In the genomic region with DNA sequence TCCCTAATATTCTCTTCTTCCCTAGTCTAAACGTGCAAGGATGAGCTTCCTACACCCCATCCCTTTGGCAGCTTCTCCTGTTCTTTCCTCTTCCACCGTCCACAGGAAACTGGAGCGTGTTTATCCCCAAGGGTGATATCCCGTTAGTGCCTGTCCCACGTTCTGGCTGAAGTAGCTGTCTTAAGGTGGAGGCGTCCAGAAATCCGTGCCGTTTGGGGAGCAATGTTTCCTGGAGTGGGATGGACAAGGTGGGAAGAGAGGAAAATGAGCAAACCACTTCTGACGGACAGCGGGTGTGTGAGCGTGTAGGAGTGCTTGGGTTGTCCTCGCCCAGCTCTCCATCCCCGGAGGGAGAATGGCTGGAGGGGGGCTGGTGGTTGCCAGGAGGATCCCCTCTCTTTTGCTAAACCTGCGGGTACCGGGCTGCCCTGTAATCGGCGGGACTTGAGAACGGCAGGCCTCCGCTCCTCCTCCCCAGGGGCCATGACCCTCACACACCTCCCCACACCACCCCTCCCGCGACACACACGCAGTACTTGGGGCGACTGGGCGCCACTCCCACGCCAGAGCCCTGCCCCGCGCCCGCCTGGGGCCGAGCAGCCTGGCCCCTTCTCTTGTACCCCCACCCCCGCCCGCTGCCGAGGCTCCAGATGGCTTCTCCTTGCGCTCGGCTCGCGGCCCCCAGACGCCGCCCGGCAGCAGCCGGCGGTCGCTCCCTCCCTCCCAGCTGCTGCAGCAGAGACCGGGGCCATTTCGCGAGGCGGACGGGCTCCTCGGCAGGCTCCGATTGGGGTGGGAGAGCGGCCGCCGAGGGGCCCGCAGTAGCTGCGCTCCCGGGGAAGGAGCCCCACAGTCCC, we compare ENCODE assay signal across 8 cellular contexts. TPM values are rescaled to one million over a fixed set of nuclear protein-coding genes. Genes with fewer than 3 reads are reported as not detected.
DNase-seq lines count a peak whose midpoint lies in the region; TF ChIP-seq lines count a peak whose summit lies in the region.

No MANE protein-coding gene starts in this region.

- H3K4me3 ChIP-seq in DOHH2 (ENCODE audit: low read length) (peak overlapping the region; percentile 44), HAP-1 (peak overlapping the region; percentile 47), adipocyte (ENCODE audit: low read length) (peak overlapping the region; percentile 95), spleen (peak overlapping the region; percentile 46 to 72 (median 53)), Karpas-422 (ENCODE audit: low read length) (no peak overlapping the region)

- no peaks in the 10 kb centered on the region for H3F3A ChIP-seq in DOHH2 (ENCODE audit: control insufficient read depth, insufficient read depth)

- in situ Hi-C loops in HAP-1 (cut with MboI; ENCODE audit: low sequenced_read_pairs) = loop anchor here (25.0 kb wide), 1 partner anchor 1246 kb away; a partner anchor contains a TSS

- peaks cover 2 to 8% (median 5%) of the 10 kb centered on the region in 3 donors for H3K27me3 Mint-ChIP-seq in immature natural killer cell (ENCODE audit: low read depth in 3 of 3)

- H3K4me1 Mint-ChIP-seq in immature natural killer cell = peaks cover 38 to 52% of the 10 kb centered on the region in 2 donors

- H3K36me3 ChIP-seq in DOHH2 (ENCODE audit: control insufficient read depth, low read length) = no peaks in the 10 kb centered on the region
- H3K36me3 ChIP-seq in HAP-1 (replicated peaks) = no peaks in the 10 kb centered on the region
- H3K36me3 ChIP-seq in adipocyte (ENCODE audit: control insufficient read depth, insufficient read depth, low read length, severe bottlenecking) = no peaks in the 10 kb centered on the region
- no peaks in the 10 kb centered on the region for H3K36me3 ChIP-seq in spleen
- H3K36me3 ChIP-seq in Karpas-422 (ENCODE audit: insufficient read depth, low read length) = no peaks in the 10 kb centered on the region

- no peak overlapping the region for H2AFZ ChIP-seq in Karpas-422 (ENCODE audit: low read length)

- peak overlapping the region in 4 of 6 donors; percentile 26 to 94 (median 66) for H3K27ac Mint-ChIP-seq in immature natural killer cell

- H3K79me2 ChIP-seq in DOHH2 (ENCODE audit: control insufficient read depth, low read length) = no peaks in the 10 kb centered on the region
- no peaks in the 10 kb centered on the region for H3K79me2 ChIP-seq in Karpas-422 (ENCODE audit: low read length)

- intact Hi-C loops in spleen (cut with DNase I; ENCODE audit: low total_unique reads) = loop anchor here (10.0 kb wide), 1 partner anchor 59 kb away; no protein-coding TSS in a partner anchor

- H4K20me1 ChIP-seq in DOHH2 (ENCODE audit: control insufficient read depth, insufficient read depth, low read depth, low read length) = no peaks in the 10 kb centered on the region
- no peaks in the 10 kb centered on the region for H4K20me1 ChIP-seq in Karpas-422 (ENCODE audit: insufficient read depth, low read depth, low read length)

- H3K9me3 Mint-ChIP-seq in immature natural killer cell = no peaks in the 10 kb centered on the region

- peak overlapping the region; percentile 93 to 99 (median 96) for H3K4me3 Mint-ChIP-seq in immature natural killer cell

- H3K27ac ChIP-seq in DOHH2 (ENCODE audit: low read depth, low read length) (no peak overlapping the region), spleen (peak overlapping the region; percentile 48 to 85 (median 74)), Karpas-422 (ENCODE audit: low read length) (no peak overlapping the region)

- TF ChIP-seq CTCF in DOHH2 (IDR thresholded peaks at IDR 0.05; ENCODE audit: low read depth, low read length, poor library complexity, severe bottlenecking) (no peak), spleen (IDR thresholded peaks at IDR 0.05 in 8 of 11, conservative IDR thresholded peaks at IDR 0.05 in 3 of 11) (no peak)

- H3K9me3 ChIP-seq in DOHH2 (ENCODE audit: control insufficient read depth, insufficient read depth, low read length) (no peaks in the 10 kb centered on the region; the same call in 1 of the 2 replicates), HAP-1 (no peaks in the 10 kb centered on the region), adipocyte (ENCODE audit: control insufficient read depth, low read length) (peaks cover 9% of the 10 kb centered on the region), spleen (peaks cover 3 to 20% (median 15%) of the 10 kb centered on the region in 8 donors), Karpas-422 (ENCODE audit: low read length) (no peaks in the 10 kb centered on the region)

- 11 to 18% (median 12%) methylated on average over 35 to 55 of the region's 55 CpGs for WGBS in spleen, 5 donors

- H3K4me2 ChIP-seq in DOHH2 (ENCODE audit: low read length) = peak overlapping the region; percentile 55
- no peak overlapping the region for H3K4me2 ChIP-seq in Karpas-422 (ENCODE audit: low read depth, low read length, poor library complexity, severe bottlenecking)

- peak in 1 of 2 experiments; percentile 11 for DNase-seq in HAP-1 (ENCODE audit: low spot score in 2 of 2)
- peak; percentile 57 for DNase-seq in NCI-H146 treated with DMSO at 0.1 percent for 48 hours (lab: John Stamatoyannopoulos, UW; ENCODE audit: unreplicated experiment)
- no peak for DNase-seq in adipocyte (ENCODE audit: low read depth)
- peak; percentile 41 to 56 (median 44) for DNase-seq in immature natural killer cell
- no peak for DNase-seq in spleen
- DNase-seq in Karpas-422 = no peak
- no peak for DNase-seq in putamen (ENCODE audit: low spot score)

- H3K4me1 ChIP-seq in DOHH2 (ENCODE audit: control insufficient read depth, low read length) (peaks cover 7% of the 10 kb centered on the region), HAP-1 (no peaks in the 10 kb centered on the region), adipocyte (ENCODE audit: control insufficient read depth, insufficient read depth, low read length) (peaks cover 17% of the 10 kb centered on the region), spleen (peaks cover 21 to 59% (median 40%) of the 10 kb centered on the region in 6 donors), Karpas-422 (ENCODE audit: low read length) (no peaks in the 10 kb centered on the region)

- H3K9ac ChIP-seq in adipocyte (ENCODE audit: low read length) (peak overlapping the region; percentile 91), Karpas-422 (ENCODE audit: low read length) (no peak overlapping the region)

- peaks cover 30% of the 10 kb centered on the region for H3K27me3 ChIP-seq in DOHH2 (ENCODE audit: control insufficient read depth, low read length)
- no peaks in the 10 kb centered on the region; the same call in 1 of the 2 replicates for H3K27me3 ChIP-seq in HAP-1 (ENCODE audit: low read depth)
- no peaks in the 10 kb centered on the region for H3K27me3 ChIP-seq in adipocyte (replicated peaks; ENCODE audit: control insufficient read depth, insufficient read depth, low read length)
- H3K27me3 ChIP-seq in spleen (replicated peaks in 1 of 7) = peaks cover 0 to 40% (median 32%) of the 10 kb centered on the region in 7 donors
- H3K27me3 ChIP-seq in Karpas-422 (ENCODE audit: low read length) = no peaks in the 10 kb centered on the region

- peaks cover 0 to 7% (median 0%) of the 10 kb centered on the region in 3 donors for H3K36me3 Mint-ChIP-seq in immature natural killer cell

- H3K9me2 ChIP-seq in DOHH2 (replicated peaks; ENCODE audit: control insufficient read depth, low read length) (no peaks in the 10 kb centered on the region), Karpas-422 (replicated peaks; ENCODE audit: insufficient read depth, low read length) (no peaks in the 10 kb centered on the region)

- TF ChIP-seq POLR2A in spleen (IDR thresholded peaks at IDR 0.05) = no peak

RNA-seq across cellular contexts. Expression of a gene that starts 13.9 kb away (rescaled TPM):
- polyA plus RNA-seq in immature natural killer cell (1 to 10 TPM; 1.6 to 2.7 (median 1.9) TPM), spleen (1 to 10 TPM in 2 of 3 donors, under 1 TPM in 1; 0.99 to 1.9 (median 1.2) TPM)
- total RNA-seq in spleen = 1 to 10 TPM; 2.7 to 5.1 (median 3.4) TPM
- not detected in 2 replicates for total RNA-seq in Karpas-422 (2014; rRNA removed; shearing (Covaris generic); ENCODE audit: low replicate concordance)

Comparison
In these comparisons a context has a peak if more than half of its experiments do, and no peak if none do; other contexts are left out.
1. H3K27ac ChIP-seq: peak in spleen (8 of 8); none in DOHH2 (single experiment) and Karpas-422 (single experiment).
2. DNase-seq: peak in NCI-H146 treated with DMSO at 0.1 percent for 48 hours (single experiment) and immature natural killer cell (3 of 3); none in adipocyte (single experiment), spleen (single experiment), Karpas-422 (single experiment) and putamen (single experiment).